ENCODE assay signal across 15 cellular contexts in genomic region chr15:98830034-98830634, GRCh38.
DNase-seq lines count a peak whose midpoint lies in the region; ATAC-seq, FAIRE-seq and TF ChIP-seq lines count a peak whose summit lies in the region.
"Had no signal": no experiment of that assay in that cellular context is flagged by ENCODE, and none has a peak within 500 bp of the region (broad histone marks: within the 10 kb centered on the region; RNA-seq: fewer than 3 reads in every experiment).

No MANE protein-coding gene starts in this region.

- POLR2A ChIA-PET in HEK293 (lab: Yijun Ruan, JAX) (no interaction called here), K562 (lab: Yijun Ruan, JAX) (no interaction called here)

- H3K36me3 ChIP-seq in HEK293 (ENCODE audit: control insufficient read depth in 2 of 2, insufficient read depth in 1 of 2, low read length in 2 of 2) (peaks cover 0 to 2% of the 10 kb centered on the region in 2 experiments; a peak in 1 of 3 replicates), K562 (ENCODE audit: control insufficient read depth, insufficient read depth, low read length) (no peaks in the 10 kb centered on the region)

- ATAC-seq in K562 (no peak), GM19455 (IDR thresholded peaks at IDR 0.05; ENCODE audit: unreplicated experiment) (no peak)

- WGBS in K562 (ENCODE audit: insufficient coverage, low coverage, missing lambda C conversion rate) = 2% methylated on average over 4 of the region's 4 CpGs

- no peak overlapping the region for H3K9ac ChIP-seq in K562 (ENCODE audit: insufficient read depth in 1 of 2, low read depth in 2 of 2, low read length in 2 of 2)

- H3K79me2 ChIP-seq in K562 (ENCODE audit: control insufficient read depth, insufficient read depth, low read length) = no peaks in the 10 kb centered on the region

- intact Hi-C loops in K562 (cut with micrococcal nuclease) = no loop called here

- H3K9me3 ChIP-seq in HEK293 (ENCODE audit: control insufficient read depth, insufficient read depth, low read depth, low read length) (peaks cover 3% of the 10 kb centered on the region), K562 (replicated peaks; ENCODE audit: control insufficient read depth, insufficient read depth, low read depth, low read length) (no peaks in the 10 kb centered on the region)

- H3K4me3 ChIP-seq in HEK293 (ENCODE audit: low read depth, low read length) (no peak overlapping the region), K562 (no peak overlapping the region)

- no peaks in the 10 kb centered on the region for H3K27me3 ChIP-seq in K562 (ENCODE audit: control insufficient read depth in 2 of 2, insufficient read depth in 2 of 2, low read length in 2 of 2)

- peak; percentile 10 for DNase-seq in DMS53 (lab: John Stamatoyannopoulos, UW)
- no peak for DNase-seq in DMS53 treated with DMSO at 0.1 percent for 48 hours (lab: John Stamatoyannopoulos, UW; ENCODE audit: unreplicated experiment)
- no peak for DNase-seq in K562 (ENCODE audit: extremely low read depth in 1 of 4, low spot score in 3 of 4)
- DNase-seq in NCI-H1048 (lab: John Stamatoyannopoulos, UW) = no peak
- DNase-seq in glomerular visceral epithelial cell (ENCODE audit: extremely low spot score) = no peak
- DNase-seq: ACHN; CD4-positive, alpha-beta memory T cell; HCEC 1CT; KBM-7 had no signal

- TF ChIP-seq CTCF in HEK293 (tag by site-specific recombination; IDR thresholded peaks at IDR 0.05) = no peak
- no peak for TF ChIP-seq CTCF in K562 (IDR thresholded peaks at IDR 0.05 in 2 of 3, conservative IDR thresholded peaks at IDR 0.05 in 1 of 3; ENCODE audit: insufficient read depth in 2 of 3, low read depth in 1 of 3, low read length in 3 of 3)

- in situ Hi-C loops in K562 (cut with MboI) = no loop called here

- CTCF ChIA-PET in HEK293 (lab: Yijun Ruan, JAX) (interaction anchor here (0.6 to 0.8 kb wide), 3 partner anchors 21 to 1796 kb away, joined by 3 to 6 read pairs (median 4); no protein-coding TSS in a partner anchor), K562 (lab: Yijun Ruan, JAX; ENCODE audit: low intra/inter-chr PET ratio) (no interaction called here)

- no peaks in the 10 kb centered on the region for H3K9me1 ChIP-seq in K562 (ENCODE audit: control insufficient read depth, insufficient read depth, low read length)

- H2AFZ ChIP-seq in K562 (ENCODE audit: low read depth, low read length) = no peak overlapping the region

- no peak for TF ChIP-seq POLR2A in K562 (conservative IDR thresholded peaks at IDR 0.05)

- BruUV-seq in K562 (replicated peaks; lab: Mats Ljungman, UMichigan) = no TSS peak

- TF ChIP-seq RAD21 in K562 (CRISPR knock-in tag; conservative IDR thresholded peaks at IDR 0.05 in 1 of 2, IDR thresholded peaks at IDR 0.05 in 1 of 2) = no peak

- H3K4me2 ChIP-seq in K562 (ENCODE audit: insufficient read depth, low read length) = no peak overlapping the region

- no peaks in the 10 kb centered on the region for H4K20me1 ChIP-seq in K562 (replicated peaks; ENCODE audit: control insufficient read depth, insufficient read depth, low read length)

- FAIRE-seq in K562 (lab: Jason Lieb, UNC) = no peak
- FAIRE-seq: GM12892 had no signal

- no peak for TF ChIP-seq EP300 in K562 (IDR thresholded peaks at IDR 0.05; ENCODE audit: low read length)

- H3K27ac ChIP-seq in HEK293 (ENCODE audit: extremely low read depth, low read depth, low read length) (no peak overlapping the region), K562 (ENCODE audit: extremely low read depth, low read depth, low read length) (no peak overlapping the region)
- H3K27ac ChIP-seq: 22Rv1, C4-2B, HL-60 had no signal

- H3K4me1 ChIP-seq in HEK293 (ENCODE audit: control insufficient read depth, insufficient read depth, low read length) = peaks cover 11% of the 10 kb centered on the region; the same call in 1 of the 2 replicates
- H3K4me1 ChIP-seq in K562 (replicated peaks in 1 of 2; ENCODE audit: control insufficient read depth in 2 of 2, insufficient read depth in 2 of 2, low read length in 2 of 2) = no peaks in the 10 kb centered on the region

TF ChIP-seq in HEK293, 187 proteins besides CTCF, POLR2A, EP300 and RAD21:
- no peak for TF ChIP-seq ZFP69B (tag by site-specific recombination; IDR thresholded peaks at IDR 0.05)
- peak; percentile 98; the same call in 1 of the 2 replicates for TF ChIP-seq TRIM28 (IDR thresholded peaks at IDR 0.05; ENCODE audit: borderline replicate concordance, low read length)
- TF ChIP-seq SETDB1 (IDR thresholded peaks at IDR 0.05; ENCODE audit: insufficient read length, low read length) = peak; percentile 97
- TF ChIP-seq GFI1B (tag by site-specific recombination; IDR thresholded peaks at IDR 0.05) = no peak
- TF ChIP-seq ZNF274 (IDR thresholded peaks at IDR 0.05; ENCODE audit: low read length) = peak; percentile 81; the same call in 1 of the 2 replicates
- peak; percentile 99 for TF ChIP-seq ZNF274 (tag by site-specific recombination; IDR thresholded peaks at IDR 0.05; ENCODE audit: borderline replicate concordance)

TF ChIP-seq in K562, 482 proteins besides CTCF, POLR2A, EP300 and RAD21:
- TF ChIP-seq ZNF274 (IDR thresholded peaks at IDR 0.05; ENCODE audit: borderline replicate concordance, low read depth, low read length) (peak; percentile 92), WHSC1 (IDR thresholded peaks at IDR 0.05; ENCODE audit: low read length) (no peak)
TF ChIP-seq in K562: peak in this region for 1.
